Comparison of ENCODE assay signal across 24 cellular contexts in the genomic region with DNA sequence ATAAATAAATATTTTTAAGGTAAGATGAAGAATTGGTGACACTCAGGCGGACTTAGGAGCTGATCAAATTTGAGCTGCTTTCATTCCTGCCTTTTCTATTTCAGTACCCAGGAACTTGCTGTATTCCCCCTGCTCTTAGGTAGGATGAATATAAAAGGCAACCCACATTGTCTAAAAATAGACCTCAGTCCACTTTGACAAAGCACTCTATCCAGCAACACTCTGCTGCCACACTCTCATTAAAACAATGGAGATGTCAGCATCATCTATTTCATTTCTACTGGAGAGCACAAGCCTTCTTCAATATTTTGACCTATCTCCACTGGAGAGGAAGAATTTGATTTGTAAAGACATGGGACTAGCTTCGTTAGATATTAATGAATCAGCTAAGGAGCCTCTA.
"Had no signal": no experiment of that assay in that cellular context is flagged by ENCODE, and none has a peak within 500 bp of the region (broad histone marks: within the 10 kb centered on the region; RNA-seq: fewer than 3 reads in every experiment).

No MANE protein-coding gene starts in this region.

- H3K36me3 ChIP-seq: lower lobe of right lung, stomach, thyroid gland, upper lobe of left lung, vagina had no signal

- H3K9me3 ChIP-seq: lower lobe of right lung, mucosa of descending colon, stomach, thyroid gland, upper lobe of left lung, vagina had no signal

- DNase-seq: activated CD4-positive, alpha-beta T cell treated with anti-CD3 and anti-CD28 coated beads for 36 hours; activated CD4-positive, CD25-positive, alpha-beta regulatory T cell; activated CD8-positive, alpha-beta memory T cell treated with anti-CD3 and anti-CD28 coated beads, Interleukin-2, amount 10 ng/mL, durations not matched to agents 7 days and 5 days; activated CD8-positive, alpha-beta T cell treated with anti-CD3 and anti-CD28 coated beads, Interleukin-2, amount 10 ng/mL, durations not matched to agents 7 days and 5 days; activated effector memory CD4-positive, alpha-beta T cell treated with Interleukin-2 at 50 U/mL for 16 hours; activated naive CD4-positive, alpha-beta T cell treated with Interleukin-2 at 50 U/mL for 16 hours; anterior cingulate cortex; cerebellar nuclear complex; dorsolateral prefrontal cortex; effector memory CD4-positive, alpha-beta T cell; hippocampal formation; left colon; lower lobe of right lung; mesendoderm; mucosa of descending colon; stimulated activated CD4-positive, alpha-beta T cell treated with anti-CD3 and anti-CD28 coated beads, Interleukin-15, amount 100 ng/mL, for 24 hours; stimulated activated CD4-positive, alpha-beta T cell treated with anti-CD3 and anti-CD28 coated beads, Interleukin-2, amount 100 ng/mL, for 24 hours; stimulated activated naive B cell treated with anti-CD40 and anti-IgM and Interleukin-4, amounts not matched to agents 10 μg/mL and 1 μg/mL and 100 μg/mL, for 72 hours; stomach; thyroid gland; upper lobe of left lung had no signal

- H3K27me3 ChIP-seq: dorsolateral prefrontal cortex, stomach, thyroid gland, upper lobe of left lung, vagina had no signal

- H3K4me1 ChIP-seq: lower lobe of right lung, thyroid gland, upper lobe of left lung, vagina had no signal

- ATAC-seq: activated CD4-positive, alpha-beta T cell treated with anti-CD3 and anti-CD28 coated beads for 36 hours; activated CD8-positive, alpha-beta memory T cell treated with anti-CD3 and anti-CD28 coated beads, Interleukin-2, amount 10 ng/mL, durations not matched to agents 7 days and 5 days; activated CD8-positive, alpha-beta T cell treated with anti-CD3 and anti-CD28 coated beads, Interleukin-2, amount 10 ng/mL, durations not matched to agents 7 days and 5 days; left colon; lower lobe of right lung; mucosa of descending colon; natural killer cell treated with Interleukin-12 subunit alpha and Interleukin-12 subunit beta and Interleukin-15 and Interleukin-18, amount 100 ng/mL, for 72 hours; stimulated activated naive B cell treated with anti-CD40 and anti-IgM and Interleukin-4, amounts not matched to agents 10 μg/mL and 1 μg/mL and 100 μg/mL, for 72 hours had no signal

- H3K27ac ChIP-seq: coronary artery, dorsolateral prefrontal cortex, lower lobe of right lung, stomach, thyroid gland, upper lobe of left lung, vagina had no signal

- H3K4me3 ChIP-seq: coronary artery, dorsolateral prefrontal cortex, lower lobe of right lung, mucosa of descending colon, stomach, thyroid gland, upper lobe of left lung, vagina had no signal
